Comparison of ENCODE assay signal across 10 cellular contexts in genomic region chr18:54777118-54777791, GRCh38. TPM values are rescaled to one million over a fixed set of nuclear protein-coding genes. Genes with fewer than 3 reads are reported as not detected.
A peak's percentile ranks its signal among the peaks of the same experiment; 100 is the strongest.
DNase-seq lines count a peak whose midpoint lies in the region; ATAC-seq, FAIRE-seq and TF ChIP-seq lines count a peak whose summit lies in the region.
"Had no signal": no experiment of that assay in that cellular context is flagged by ENCODE, and none has a peak within 500 bp of the region (broad histone marks: within the 10 kb centered on the region; RNA-seq: fewer than 3 reads in every experiment).

No MANE protein-coding gene starts in this region.

- H3K36me3 ChIP-seq in bronchial epithelial cell (ENCODE audit: control insufficient read depth, insufficient read depth, low read length) (no peaks in the 10 kb centered on the region), smooth muscle cell (ENCODE audit: low read depth) (no peaks in the 10 kb centered on the region)
- H3K36me3 ChIP-seq: ascending aorta had no signal

- ATAC-seq in GM19372 (IDR thresholded peaks at IDR 0.05; ENCODE audit: low read depth, unreplicated experiment) (peak; percentile 47), HG03064 (IDR thresholded peaks at IDR 0.05; ENCODE audit: low read depth, unreplicated experiment) (peak; percentile 46), GM21576 (IDR thresholded peaks at IDR 0.05; ENCODE audit: unreplicated experiment) (no peak)

- no peaks in the 10 kb centered on the region for H3K4me1 ChIP-seq in smooth muscle cell (ENCODE audit: low read depth)
- H3K4me1 ChIP-seq: ascending aorta had no signal

- H3K9me3 ChIP-seq in smooth muscle cell (replicated peaks; ENCODE audit: low read depth) = no peaks in the 10 kb centered on the region
- H3K9me3 ChIP-seq: ascending aorta had no signal

- peak; percentile 23 for DNase-seq in bronchial epithelial cell (ENCODE audit: low read depth)
- DNase-seq in smooth muscle cell (lab: John Stamatoyannopoulos, UW; ENCODE audit: unreplicated experiment) = no peak
- DNase-seq in posterior cingulate gyrus = no peak
- DNase-seq in RPMI8226 = no peak
- DNase-seq: EL, NCI-H1092 treated with DMSO at 0.1 percent for 48 hours had no signal

- H3K27me3 ChIP-seq in bronchial epithelial cell (ENCODE audit: control insufficient read depth, insufficient read depth, low read length) (no peaks in the 10 kb centered on the region), smooth muscle cell (ENCODE audit: low read depth) (no peaks in the 10 kb centered on the region)
- H3K27me3 ChIP-seq: ascending aorta had no signal

- H2AFZ ChIP-seq in smooth muscle cell (ENCODE audit: low read depth) = no peak overlapping the region

- TF ChIP-seq CTCF in bronchial epithelial cell (IDR thresholded peaks at IDR 0.05; ENCODE audit: insufficient read depth, low read length, severe bottlenecking) (no peak), smooth muscle cell (IDR thresholded peaks at IDR 0.05; ENCODE audit: borderline replicate concordance, insufficient read depth, poor library complexity, severe bottlenecking) (no peak)

- 96% methylated on average over 1 of the region's 1 CpG for WGBS in smooth muscle cell (ENCODE audit: low lambda C conversion rate)

- H4K20me1 ChIP-seq in smooth muscle cell (ENCODE audit: low read depth) = no peaks in the 10 kb centered on the region

- no peaks in the 10 kb centered on the region for H3K79me2 ChIP-seq in smooth muscle cell (ENCODE audit: low read depth)

- peak overlapping the region; percentile 97 for H3K27ac ChIP-seq in smooth muscle cell (ENCODE audit: low read depth)
- H3K27ac ChIP-seq: ascending aorta had no signal

- FAIRE-seq in bronchial epithelial cell (lab: Jason Lieb, UNC) = no peak

- H3K4me3 ChIP-seq in bronchial epithelial cell (ENCODE audit: low read depth, low read length) = no peak overlapping the region
- H3K4me3 ChIP-seq in smooth muscle cell = no peak overlapping the region
- H3K4me3 ChIP-seq: ascending aorta had no signal

- H3K9ac ChIP-seq in smooth muscle cell (ENCODE audit: low read depth) = peak overlapping the region; percentile 77

- intact Hi-C loops in posterior cingulate gyrus (cut with DNase I) = no loop called here

- peak overlapping the region; percentile 49 for H3K4me2 ChIP-seq in smooth muscle cell

- peaks cover 21% of the 10 kb centered on the region for H3F3A ChIP-seq in smooth muscle cell (ENCODE audit: low read depth)

RNA-seq across cellular contexts. Expression of gene RAB27B, which starts 51.0 kb away (rescaled TPM):
- total RNA-seq in bronchial epithelial cell (65.5 and 72.7 TPM in 2 replicates), smooth muscle cell (8.9 and 9.5 TPM in 2 replicates)
- polyA plus RNA-seq in smooth muscle cell = 0.98 and 2.4 TPM in 2 replicates
